In the genomic region with DNA sequence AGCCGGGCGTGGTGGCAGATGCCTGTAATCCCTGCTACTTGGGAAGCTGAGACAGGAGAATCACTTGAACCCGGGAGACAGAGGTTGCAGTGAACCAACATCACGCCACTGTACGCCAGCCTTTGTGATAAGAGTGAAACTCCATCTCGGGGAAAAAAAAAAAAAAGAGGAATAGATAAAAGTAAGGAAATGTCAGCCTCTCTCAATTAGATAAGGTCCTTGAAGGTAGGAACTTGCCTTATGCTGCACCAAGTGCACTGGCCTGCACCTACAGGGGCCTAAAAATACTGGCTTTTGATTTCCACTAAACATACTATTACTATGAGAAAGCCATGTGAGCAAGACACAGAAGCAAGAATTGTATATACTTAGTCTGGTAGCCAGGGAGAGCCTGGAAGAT, we compare ENCODE assay signal across 14 cellular contexts. TPM values are rescaled to one million over a fixed set of nuclear protein-coding genes. Genes with fewer than 3 reads are reported as not detected.
A peak's percentile ranks its signal among the peaks of the same experiment; 100 is the strongest.
DNase-seq lines count a peak whose midpoint lies in the region; ATAC-seq and TF ChIP-seq lines count a peak whose summit lies in the region.
"Had no signal": no experiment of that assay in that cellular context is flagged by ENCODE, and none has a peak within 500 bp of the region (broad histone marks: within the 10 kb centered on the region; RNA-seq: fewer than 3 reads in every experiment).

No MANE protein-coding gene starts in this region.

- H3K4me1 ChIP-seq in spleen = peaks cover 32 to 100% (median 77%) of the 10 kb centered on the region in 6 donors

- TF ChIP-seq CTCF in HFFc6 (IDR thresholded peaks at IDR 0.05) (no peak), WTC11 (IDR thresholded peaks at IDR 0.05) (no peak), mesothelial cell of epicardium (IDR thresholded peaks at IDR 0.05; ENCODE audit: unreplicated experiment) (no peak), spleen (IDR thresholded peaks at IDR 0.05 in 8 of 11, conservative IDR thresholded peaks at IDR 0.05 in 3 of 11) (no peak)

- no peak overlapping the region for H3K4me3 ChIP-seq in spleen
- H3K4me3 ChIP-seq: HAP-1 had no signal

- no peaks in the 10 kb centered on the region for H3K9me3 ChIP-seq in spleen
- H3K9me3 ChIP-seq: HAP-1 had no signal

- no peak for ATAC-seq in WTC11

- intact Hi-C loops in spleen (cut with DNase I; ENCODE audit: low total_unique reads) = no loop called here

- no peaks in the 10 kb centered on the region for H3K9me3 Mint-ChIP-seq in HFFc6
- H3K9me3 Mint-ChIP-seq in WTC11 = no peaks in the 10 kb centered on the region
- no peaks in the 10 kb centered on the region for H3K9me3 Mint-ChIP-seq in mesothelial cell of epicardium

- 86 to 92% (median 90%) methylated on average over 6 of the region's 6 CpGs for WGBS in spleen, 5 donors

- H3K27me3 Mint-ChIP-seq in HFFc6 (ENCODE audit: insufficient read depth) = no peaks in the 10 kb centered on the region
- H3K27me3 Mint-ChIP-seq in WTC11 (ENCODE audit: low read depth) = no peaks in the 10 kb centered on the region
- H3K27me3 Mint-ChIP-seq in mesothelial cell of epicardium (ENCODE audit: low read depth) = no peaks in the 10 kb centered on the region
- H3K27me3 Mint-ChIP-seq: B cell; CD4-positive, alpha-beta memory T cell had no signal

- H3K4me1 Mint-ChIP-seq in HFFc6 (ENCODE audit: low read depth) (peaks cover 72% of the 10 kb centered on the region), WTC11 (peaks cover 39% of the 10 kb centered on the region), mesothelial cell of epicardium (peaks cover 25% of the 10 kb centered on the region)

- H3K27me3 ChIP-seq in spleen (replicated peaks in 1 of 7) = no peaks in the 10 kb centered on the region

- POLR2A ChIA-PET in WTC11 (lab: Charles Lee) = no interaction called here

- H3K36me3 Mint-ChIP-seq in HFFc6 (ENCODE audit: low read depth) (peaks cover 12% of the 10 kb centered on the region), WTC11 (peaks cover 5% of the 10 kb centered on the region), mesothelial cell of epicardium (peaks cover 2% of the 10 kb centered on the region)

- no peak for TF ChIP-seq POLR2A in spleen (IDR thresholded peaks at IDR 0.05)

- CTCF ChIA-PET in WTC11 (lab: Charles Lee) = interaction anchor here (0.9 kb wide), 1 partner anchor 50 kb away, joined by 3 read pairs; no protein-coding TSS in a partner anchor

- DNase-seq in HFFc6 (no peak), WTC11 (ENCODE audit: low spot score) (no peak), mesothelial cell of epicardium (ENCODE audit: low spot score in 2 of 2, unreplicated experiment in 2 of 2) (no peak), spleen (peak; percentile 8), NCI-H1048 (lab: John Stamatoyannopoulos, UW) (no peak), AG08395 (ENCODE audit: low spot score) (no peak), NCI-H1694 (lab: John Stamatoyannopoulos, UW) (no peak)
- DNase-seq: CD4-positive, alpha-beta memory T cell; DMS79; NCI-H1436; NCI-H2081 treated with DMSO at 0.1 percent for 48 hours; NCI-H510A had no signal

- H3K4me3 Mint-ChIP-seq in HFFc6 = no peak overlapping the region
- H3K4me3 Mint-ChIP-seq in WTC11 = no peak overlapping the region
- no peak overlapping the region for H3K4me3 Mint-ChIP-seq in mesothelial cell of epicardium
- H3K4me3 Mint-ChIP-seq: B cell had no signal

- H3K36me3 ChIP-seq in spleen = peaks cover 0 to 3% (median 0%) of the 10 kb centered on the region in 6 donors
- H3K36me3 ChIP-seq: HAP-1 had no signal

- peak overlapping the region in 1 of 8 donors; percentile 18 for H3K27ac ChIP-seq in spleen

- H3K27ac Mint-ChIP-seq in HFFc6 (peak overlapping the region; percentile 51; the same call in 1 of the 2 replicates), WTC11 (peak overlapping the region; percentile 17), mesothelial cell of epicardium (peak overlapping the region; percentile 50)
- H3K27ac Mint-ChIP-seq: B cell had no signal

TF ChIP-seq in WTC11, 78 proteins besides CTCF, POLR2A, EP300 and RAD21 (continues in another document):
- TF ChIP-seq PREB (CRISPR knock-in tag; IDR thresholded peaks at IDR 0.05; ENCODE audit: borderline replicate concordance) (no peak), ZNF219 (CRISPR knock-in tag; IDR thresholded peaks at IDR 0.05; ENCODE audit: borderline replicate concordance) (no peak), MXD4 (CRISPR knock-in tag; IDR thresholded peaks at IDR 0.05; ENCODE audit: borderline replicate concordance) (no peak), PRRX2 (CRISPR knock-in tag; IDR thresholded peaks at IDR 0.05) (no peak), MLX (CRISPR knock-in tag; IDR thresholded peaks at IDR 0.05) (no peak), ZNF232 (CRISPR knock-in tag; IDR thresholded peaks at IDR 0.05) (no peak), ZNF671 (CRISPR knock-in tag; IDR thresholded peaks at IDR 0.05) (no peak), ZNF512 (CRISPR knock-in tag; IDR thresholded peaks at IDR 0.05; ENCODE audit: borderline replicate concordance) (no peak), CREB1 (CRISPR knock-in tag; IDR thresholded peaks at IDR 0.05) (no peak), ZNF423 (CRISPR knock-in tag; IDR thresholded peaks at IDR 0.05) (no peak), OVOL2 (CRISPR knock-in tag; IDR thresholded peaks at IDR 0.05; ENCODE audit: borderline replicate concordance) (no peak)
- TF ChIP-seq, protein P1, sequence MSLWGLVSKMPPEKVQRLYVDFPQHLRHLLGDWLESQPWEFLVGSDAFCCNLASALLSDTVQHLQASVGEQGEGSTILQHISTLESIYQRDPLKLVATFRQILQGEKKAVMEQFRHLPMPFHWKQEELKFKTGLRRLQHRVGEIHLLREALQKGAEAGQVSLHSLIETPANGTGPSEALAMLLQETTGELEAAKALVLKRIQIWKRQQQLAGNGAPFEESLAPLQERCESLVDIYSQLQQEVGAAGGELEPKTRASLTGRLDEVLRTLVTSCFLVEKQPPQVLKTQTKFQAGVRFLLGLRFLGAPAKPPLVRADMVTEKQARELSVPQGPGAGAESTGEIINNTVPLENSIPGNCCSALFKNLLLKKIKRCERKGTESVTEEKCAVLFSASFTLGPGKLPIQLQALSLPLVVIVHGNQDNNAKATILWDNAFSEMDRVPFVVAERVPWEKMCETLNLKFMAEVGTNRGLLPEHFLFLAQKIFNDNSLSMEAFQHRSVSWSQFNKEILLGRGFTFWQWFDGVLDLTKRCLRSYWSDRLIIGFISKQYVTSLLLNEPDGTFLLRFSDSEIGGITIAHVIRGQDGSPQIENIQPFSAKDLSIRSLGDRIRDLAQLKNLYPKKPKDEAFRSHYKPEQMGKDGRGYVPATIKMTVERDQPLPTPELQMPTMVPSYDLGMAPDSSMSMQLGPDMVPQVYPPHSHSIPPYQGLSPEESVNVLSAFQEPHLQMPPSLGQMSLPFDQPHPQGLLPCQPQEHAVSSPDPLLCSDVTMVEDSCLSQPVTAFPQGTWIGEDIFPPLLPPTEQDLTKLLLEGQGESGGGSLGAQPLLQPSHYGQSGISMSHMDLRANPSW (CRISPR knock-in tag; conservative IDR thresholded peaks at IDR 0.05; ENCODE audit: low read depth) = no peak
- TF ChIP-seq, protein P2, sequence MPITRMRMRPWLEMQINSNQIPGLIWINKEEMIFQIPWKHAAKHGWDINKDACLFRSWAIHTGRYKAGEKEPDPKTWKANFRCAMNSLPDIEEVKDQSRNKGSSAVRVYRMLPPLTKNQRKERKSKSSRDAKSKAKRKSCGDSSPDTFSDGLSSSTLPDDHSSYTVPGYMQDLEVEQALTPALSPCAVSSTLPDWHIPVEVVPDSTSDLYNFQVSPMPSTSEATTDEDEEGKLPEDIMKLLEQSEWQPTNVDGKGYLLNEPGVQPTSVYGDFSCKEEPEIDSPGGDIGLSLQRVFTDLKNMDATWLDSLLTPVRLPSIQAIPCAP (CRISPR knock-in tag; IDR thresholded peaks at IDR 0.05) = no peak
- TF ChIP-seq, protein P3, sequence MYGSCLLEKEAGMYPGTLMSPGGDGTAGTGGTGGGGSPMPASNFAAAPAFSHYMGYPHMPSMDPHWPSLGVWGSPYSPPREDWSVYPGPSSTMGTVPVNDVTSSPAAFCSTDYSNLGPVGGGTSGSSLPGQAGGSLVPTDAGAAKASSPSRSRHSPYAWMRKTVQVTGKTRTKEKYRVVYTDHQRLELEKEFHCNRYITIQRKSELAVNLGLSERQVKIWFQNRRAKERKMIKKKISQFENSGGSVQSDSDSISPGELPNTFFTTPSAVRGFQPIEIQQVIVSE (CRISPR knock-in tag; IDR thresholded peaks at IDR 0.05; ENCODE audit: borderline replicate concordance) = no peak

RNA-seq across cellular contexts. Expression of gene RAF1, which starts 7.1 kb away (rescaled TPM):
- total RNA-seq in HFFc6 (2021; fragmentation: NEBNext Ultra II Directional; extraction: Animal tissue kit (Norgen Biotek cat#: 25700)) = 10 to 100 TPM; 78.9 to 97.5 (median 86.8) TPM
- total RNA-seq in WTC11 (2021) (85.0 to 101 TPM (median 86.1 TPM) in 3 replicates), mesothelial cell of epicardium (108 to 116 TPM (median 111 TPM) in 3 replicates), spleen (100 to 1,000 TPM in 6 of 7 donors, 10 to 100 TPM in 1; 92.2 to 153 (median 115) TPM)
- polyA plus RNA-seq in spleen = 10 to 100 TPM; 31.6 to 51.3 (median 43.5) TPM
